ENCODE assay signal across 8 cellular contexts in the genomic region with DNA sequence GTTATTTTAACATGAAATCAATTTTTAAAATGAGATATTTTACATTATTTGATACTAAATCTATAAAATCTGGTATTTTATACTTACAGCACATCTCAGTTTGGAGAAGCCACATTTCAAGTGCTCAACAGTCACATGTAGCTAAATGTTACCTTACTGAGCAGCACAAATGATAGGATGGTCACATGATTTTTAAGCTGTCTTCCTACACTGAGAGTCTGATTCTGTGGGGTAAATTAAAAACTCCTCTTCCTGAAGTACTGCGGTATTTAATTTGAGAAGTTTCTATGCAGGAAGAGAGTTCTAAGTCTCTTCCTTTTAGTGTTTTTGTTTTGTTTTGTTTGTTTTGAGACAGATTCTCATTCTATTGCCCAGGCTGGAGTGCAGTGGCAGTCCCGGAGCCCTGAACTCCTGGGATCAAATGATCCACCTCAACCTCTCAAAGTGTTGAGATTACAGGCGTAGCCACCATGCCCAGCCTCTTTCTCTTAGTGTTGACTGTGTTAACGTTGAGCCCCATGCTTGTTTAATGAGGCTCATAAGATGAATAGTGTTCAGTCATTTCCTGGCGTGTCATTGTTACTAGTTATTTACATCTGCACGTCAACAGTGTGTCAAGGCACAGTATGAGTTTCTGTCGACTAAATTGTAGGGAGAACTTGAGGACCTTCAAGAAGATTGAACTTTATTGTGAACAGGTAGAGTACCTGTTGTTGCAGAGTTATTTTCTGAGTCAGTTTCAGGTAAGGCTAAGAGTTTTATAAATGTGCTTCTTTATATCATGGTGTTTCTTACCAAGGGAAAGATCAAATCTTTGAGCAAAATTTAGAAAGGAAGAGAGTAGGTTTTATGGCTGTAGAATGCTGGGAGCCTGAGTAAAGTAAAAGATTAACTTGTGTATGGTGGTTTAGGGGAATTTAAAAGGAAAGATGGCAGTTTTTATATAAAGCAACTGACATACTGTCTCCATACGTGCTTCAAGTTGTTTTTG. TPM values are rescaled to one million over a fixed set of nuclear protein-coding genes. Genes with fewer than 3 reads are reported as not detected.
DNase-seq lines count a peak whose midpoint lies in the region; ATAC-seq, FAIRE-seq and TF ChIP-seq lines count a peak whose summit lies in the region.

No MANE protein-coding gene starts in this region.

- dilution Hi-C loops in keratinocyte (cut with MboI; ENCODE audit: extremely low pct_ligation_motif_present, low sequenced_read_pairs), result no loop called here

- peaks cover 21% of the 10 kb centered on the region for H3K36me3 Mint-ChIP-seq in activated CD4-positive, alpha-beta T cell treated with anti-CD3 and anti-CD28 coated beads, Interleukin-2, amount 10 ng/mL, durations not matched to agents 7 days and 5 days (ENCODE audit: low read depth)

- no peak for FAIRE-seq in keratinocyte (lab: Jason Lieb, UNC)

- POLR2A ChIA-PET in activated CD4-positive, alpha-beta T cell treated with anti-CD3 and anti-CD28 coated beads, Interleukin-2, amount 10 ng/mL, durations not matched to agents 7 days and 5 days (lab: Charles Lee), result no interaction called here

- no peak overlapping the region for H3K9ac ChIP-seq in keratinocyte (ENCODE audit: control insufficient read depth, extremely low read depth, insufficient read depth, low read length)

- H3K27ac ChIP-seq in HL-60 (replicated peaks), result peak overlapping the region; percentile 5; the same call in 1 of the 2 replicates
- H3K27ac ChIP-seq in keratinocyte (ENCODE audit: control insufficient read depth, insufficient read depth, low read length), result peak overlapping the region; percentile 26

- no peaks in the 10 kb centered on the region for H4K20me1 ChIP-seq in keratinocyte (ENCODE audit: control insufficient read depth, extremely low read depth, insufficient read depth, low read length)

- no peaks in the 10 kb centered on the region for H3K9me3 ChIP-seq in keratinocyte (ENCODE audit: control insufficient read depth, low read depth, low read length)

- H3K4me3 ChIP-seq in HL-60 (replicated peaks; ENCODE audit: insufficient read depth, low read length), result no peak overlapping the region
- no peak overlapping the region for H3K4me3 ChIP-seq in keratinocyte (ENCODE audit: control insufficient read depth in 2 of 3, extremely low read depth in 1 of 3, insufficient read depth in 2 of 3, low read depth in 1 of 3, low read length in 3 of 3)

- H3K9me1 ChIP-seq in keratinocyte (ENCODE audit: control insufficient read depth, extremely low read depth, insufficient read depth, low read length), result no peaks in the 10 kb centered on the region

- DNase-seq in ACHN, result peak; percentile 12
- DNase-seq in HL-60 (ENCODE audit: low read depth in 1 of 2, low spot score in 1 of 2), result no peak
- DNase-seq in activated CD4-positive, alpha-beta T cell treated with anti-CD3 and anti-CD28 coated beads, Interleukin-2, amount 10 ng/mL, durations not matched to agents 7 days and 5 days, result peak; percentile 53
- DNase-seq in keratinocyte (ENCODE audit: low read depth, low spot score), result no peak
- DNase-seq in SK-N-DZ (ENCODE audit: low spot score), result no peak
- DNase-seq in SKM-1 treated with dmso at 0.1 percent for 144 hours (lab: John Stamatoyannopoulos, UW; ENCODE audit: unreplicated experiment), result no peak

- CTCF ChIA-PET in activated CD4-positive, alpha-beta T cell treated with anti-CD3 and anti-CD28 coated beads, Interleukin-2, amount 10 ng/mL, durations not matched to agents 7 days and 5 days (lab: Charles Lee), result no interaction called here

- H3K27me3 Mint-ChIP-seq in activated CD4-positive, alpha-beta T cell treated with anti-CD3 and anti-CD28 coated beads, Interleukin-2, amount 10 ng/mL, durations not matched to agents 7 days and 5 days, result no peaks in the 10 kb centered on the region

- ATAC-seq in HG03196 (IDR thresholded peaks at IDR 0.05; ENCODE audit: unreplicated experiment) (no peak), GM18519 (IDR thresholded peaks at IDR 0.05; ENCODE audit: low FRiP score, unreplicated experiment) (no peak)

- no peaks in the 10 kb centered on the region for H3K36me3 ChIP-seq in keratinocyte (ENCODE audit: control insufficient read depth in 2 of 2, extremely low read depth in 1 of 2, insufficient read depth in 2 of 2, low read length in 2 of 2)

- H3K4me1 Mint-ChIP-seq in activated CD4-positive, alpha-beta T cell treated with anti-CD3 and anti-CD28 coated beads, Interleukin-2, amount 10 ng/mL, durations not matched to agents 7 days and 5 days, result peaks cover 60% of the 10 kb centered on the region

- TF ChIP-seq CTCF in HL-60 (IDR thresholded peaks at IDR 0.05; ENCODE audit: insufficient read depth, low read length) (no peak), keratinocyte (optimal IDR thresholded peaks at IDR 0.05 in 1 of 3, IDR thresholded peaks at IDR 0.05 in 1 of 3, conservative IDR thresholded peaks at IDR 0.05 in 1 of 3; ENCODE audit: extremely low read depth in 1 of 3, insufficient read depth in 2 of 3, low read length in 3 of 3) (no peak)

- H3K79me2 ChIP-seq in keratinocyte (ENCODE audit: control insufficient read depth, insufficient read depth, low read length), result peaks cover 57% of the 10 kb centered on the region

- H3K9me3 Mint-ChIP-seq in activated CD4-positive, alpha-beta T cell treated with anti-CD3 and anti-CD28 coated beads, Interleukin-2, amount 10 ng/mL, durations not matched to agents 7 days and 5 days, result no peaks in the 10 kb centered on the region

- peak overlapping the region; percentile 96 for H3K27ac Mint-ChIP-seq in activated CD4-positive, alpha-beta T cell treated with anti-CD3 and anti-CD28 coated beads, Interleukin-2, amount 10 ng/mL, durations not matched to agents 7 days and 5 days

- in situ Hi-C loops in ACHN (cut with HindIII; ENCODE audit: low pct_ligation_motif_present, low pct_unique_long_range_greater_than_20kb, low sequenced_read_pairs), result no loop called here

- no peak overlapping the region for H2AFZ ChIP-seq in keratinocyte (ENCODE audit: control insufficient read depth, low read length)

- peaks cover 15% of the 10 kb centered on the region for H3K4me1 ChIP-seq in keratinocyte (ENCODE audit: control insufficient read depth, extremely low read depth, insufficient read depth, low read length)

- H3K27me3 ChIP-seq in HL-60 (ENCODE audit: insufficient read depth, poor library complexity, severe bottlenecking) (no peaks in the 10 kb centered on the region), keratinocyte (ENCODE audit: control insufficient read depth, extremely low read depth, insufficient read depth, low read length) (no peaks in the 10 kb centered on the region)

- no peak overlapping the region for H3K4me2 ChIP-seq in keratinocyte (ENCODE audit: control insufficient read depth, extremely low read depth, insufficient read depth, low read depth, low read length)

- H3K4me3 Mint-ChIP-seq in activated CD4-positive, alpha-beta T cell treated with anti-CD3 and anti-CD28 coated beads, Interleukin-2, amount 10 ng/mL, durations not matched to agents 7 days and 5 days, result peak overlapping the region; percentile 69

RNA-seq across cellular contexts. Expression of a gene that starts 3.3 kb away (rescaled TPM):
- total RNA-seq in activated CD4-positive, alpha-beta T cell treated with anti-CD3 and anti-CD28 coated beads, Interleukin-2, amount 10 ng/mL, durations not matched to agents 7 days and 5 days, result 10 to 100 TPM; 32.8 to 36.7 TPM
- polyA plus RNA-seq in keratinocyte, result 6.7 to 9.8 TPM (median 7.1 TPM) in 3 replicates
- 15.8 TPM for polyA plus RNA-seq in keratinocyte (2011; ENCODE audit: low read depth)
- 4.1 and 7.5 TPM in 2 replicates for polyA plus RNA-seq in keratinocyte (2011; cell fraction: cytosol; rRNA removed)
- polyA plus RNA-seq in keratinocyte (2011; cell fraction: nucleus; rRNA removed), result 9.9 and 11.4 TPM in 2 replicates
- 6.9 and 11.3 TPM in 2 replicates for polyA plus RNA-seq in keratinocyte (2012; ENCODE audit: low replicate concordance)
- polyA minus RNA-seq in keratinocyte, result 3.5 to 30.1 TPM (median 13.8 TPM) in 3 replicates
- polyA minus RNA-seq in keratinocyte (2011; cell fraction: cytosol; rRNA and poly(A)+ RNA removed), result 8.2 TPM
- polyA minus RNA-seq in keratinocyte (2011; cell fraction: nucleus; rRNA and poly(A)+ RNA removed), result 8.8 and 17.3 TPM in 2 replicates
- polyA plus RNA-seq in SK-N-DZ (2014; cell fraction: cytosol; rRNA removed), result 14.5 and 15.2 TPM in 2 replicates
- polyA plus RNA-seq in SK-N-DZ (2014; cell fraction: nucleus; rRNA removed), result 10.5 and 16.5 TPM in 2 replicates

RNA-seq across cellular contexts. Expression of a gene that starts 3.5 kb away (rescaled TPM):
- 10 to 100 TPM in 1 of 2 experiments, 1 to 10 TPM in 1; 9.4 to 10.1 TPM for total RNA-seq in activated CD4-positive, alpha-beta T cell treated with anti-CD3 and anti-CD28 coated beads, Interleukin-2, amount 10 ng/mL, durations not matched to agents 7 days and 5 days
- polyA plus RNA-seq in keratinocyte, result 13.4 to 28.6 TPM (median 17.7 TPM) in 3 replicates
- polyA plus RNA-seq in keratinocyte (2011; ENCODE audit: low read depth), result 13.4 TPM
- polyA plus RNA-seq in keratinocyte (2011; cell fraction: cytosol; rRNA removed), result 13.2 and 20.7 TPM in 2 replicates
- 14.1 and 23.2 TPM in 2 replicates for polyA plus RNA-seq in keratinocyte (2011; cell fraction: nucleus; rRNA removed)
- polyA plus RNA-seq in keratinocyte (2012; ENCODE audit: low replicate concordance), result 16.2 and 17.1 TPM in 2 replicates
- 2.8 to 7.5 TPM (median 3.0 TPM) in 3 replicates for polyA minus RNA-seq in keratinocyte
- 6.3 TPM for polyA minus RNA-seq in keratinocyte (2011; cell fraction: cytosol; rRNA and poly(A)+ RNA removed)
- 6.2 and 9.8 TPM in 2 replicates for polyA minus RNA-seq in keratinocyte (2011; cell fraction: nucleus; rRNA and poly(A)+ RNA removed)
- 22.9 and 24.7 TPM in 2 replicates for polyA plus RNA-seq in SK-N-DZ (2014; cell fraction: cytosol; rRNA removed)
- polyA plus RNA-seq in SK-N-DZ (2014; cell fraction: nucleus; rRNA removed), result 16.9 and 17.9 TPM in 2 replicates

Comparison
In these comparisons a context has a peak if more than half of its experiments do, and no peak if none do; other contexts are left out.
1. DNase-seq: peak in ACHN (single experiment) and activated CD4-positive, alpha-beta T cell treated with anti-CD3 and anti-CD28 coated beads, Interleukin-2, amount 10 ng/mL, durations not matched to agents 7 days and 5 days (single experiment); none in HL-60 (0 of 2), keratinocyte (single experiment), SK-N-DZ (single experiment) and SKM-1 treated with dmso at 0.1 percent for 144 hours (single experiment).